In genomic region chr6:34912715-34913464, GRCh38 we compare ENCODE assay signal across 1 cellular context.
TF ChIP-seq lines count a peak whose summit lies in the region.

No MANE protein-coding gene starts in this region.

TF ChIP-seq in GM23338, 12 proteins besides CTCF, POLR2A, EP300 and RAD21 (continued from another document):
- TF ChIP-seq EZH2 (IDR thresholded peaks at IDR 0.05; ENCODE audit: low read depth, unreplicated experiment) = no peak
- no peak for TF ChIP-seq CREB1 (CRISPR knock-in tag; IDR thresholded peaks at IDR 0.05; ENCODE audit: low read depth)
- no peak for TF ChIP-seq ETS1 (IDR thresholded peaks at IDR 0.05)
- no peak for TF ChIP-seq EZH2phosphoT487 (IDR thresholded peaks at IDR 0.05; ENCODE audit: unreplicated experiment)
- TF ChIP-seq JUNB (IDR thresholded peaks at IDR 0.05; ENCODE audit: unreplicated experiment) = no peak
- TF ChIP-seq STAT1 (IDR thresholded peaks at IDR 0.05; ENCODE audit: unreplicated experiment) = no peak
- no peak for TF ChIP-seq ZNF331 (CRISPR knock-in tag; IDR thresholded peaks at IDR 0.05; ENCODE audit: low read depth)
- no peak for TF ChIP-seq ZNF114 (CRISPR knock-in tag; IDR thresholded peaks at IDR 0.05)
- no peak for TF ChIP-seq POLR2AphosphoS5 (IDR thresholded peaks at IDR 0.05; ENCODE audit: low read depth)
- no peak for TF ChIP-seq NANOG (IDR thresholded peaks at IDR 0.05; ENCODE audit: borderline replicate concordance)
